12 cellular contexts compared by ENCODE assay signal in the genomic region with DNA sequence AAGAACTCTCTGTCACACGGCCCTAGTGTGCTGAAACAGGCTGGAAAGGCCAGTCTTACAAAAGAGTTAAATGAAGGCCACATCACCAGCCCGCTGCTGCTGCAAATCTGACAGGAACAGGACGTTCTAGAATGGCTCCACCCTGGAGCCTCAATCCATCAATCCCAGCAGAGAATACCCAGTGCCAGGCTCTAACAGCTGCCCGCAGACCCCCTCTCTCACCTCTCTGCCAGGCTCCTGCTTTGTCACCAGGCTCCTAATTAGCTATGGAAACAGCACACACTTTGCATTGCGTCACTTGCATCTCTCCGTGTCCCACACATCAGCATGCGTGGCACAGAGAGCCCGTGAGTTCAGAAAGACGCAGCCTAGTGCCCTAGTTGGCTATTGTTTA.
DNase-seq lines count a peak whose midpoint lies in the region; ATAC-seq lines count a peak whose summit lies in the region.
"Had no signal": no experiment of that assay in that cellular context is flagged by ENCODE, and none has a peak within 500 bp of the region (broad histone marks: within the 10 kb centered on the region; RNA-seq: fewer than 3 reads in every experiment).

No MANE protein-coding gene starts in this region.

- intact Hi-C loops in Right ventricle myocardium inferior (cut with DNase I) (loop anchor here (5.0 kb wide), 2 partner anchors 60 to 85 kb away; no protein-coding TSS in a partner anchor), cardiac septum (cut with DNase I) (no loop called here), right cardiac atrium (cut with DNase I) (no loop called here)

- peaks cover 19% of the 10 kb centered on the region for H3K4me1 ChIP-seq in right cardiac atrium (ENCODE audit: control insufficient read depth, insufficient read depth, low read length)
- H3K4me1 ChIP-seq: HAP-1 had no signal

- 42% methylated on average over 9 of the region's 9 CpGs for WGBS in right cardiac atrium

- ATAC-seq in Right ventricle myocardium inferior (peak; percentile 91), right cardiac atrium (peak; percentile 93), HG03045 (IDR thresholded peaks at IDR 0.05; ENCODE audit: unreplicated experiment) (no peak)
- ATAC-seq: Panc1 had no signal

- peak overlapping the region; percentile 61 for H3K27ac ChIP-seq in right cardiac atrium (ENCODE audit: low read length)

- H3K4me3 ChIP-seq in right cardiac atrium (ENCODE audit: low read length): no peak overlapping the region
- H3K4me3 ChIP-seq: HAP-1 had no signal

- H3K27me3 ChIP-seq in right cardiac atrium (ENCODE audit: control insufficient read depth, insufficient read depth): no peaks in the 10 kb centered on the region

- H3K9me3 ChIP-seq in right cardiac atrium (ENCODE audit: control insufficient read depth, low read length): no peaks in the 10 kb centered on the region
- H3K9me3 ChIP-seq: HAP-1 had no signal

- DNase-seq in Right ventricle myocardium inferior (ENCODE audit: missing footprints): peak; percentile 69
- DNase-seq in cardiac septum (ENCODE audit: low spot score): no peak
- peak in 2 of 3 donors; percentile 74 to 87 for DNase-seq in right cardiac atrium
- peak; percentile 56 for DNase-seq in pons (ENCODE audit: low spot score)
- no peak for DNase-seq in DMS114 treated with DMSO at 0.1 percent for 48 hours (lab: John Stamatoyannopoulos, UW; ENCODE audit: unreplicated experiment)
- DNase-seq in stimulated activated CD8-positive, alpha-beta memory T cell treated with anti-CD3 and anti-CD28 coated beads, Interleukin-4, amount 100 ng/mL, for 48 hours: no peak
- no peak for DNase-seq in T-helper 9 cell
- DNase-seq: foreskin melanocyte, KBM-7 had no signal

Comparison
In these comparisons a context has a peak if more than half of its experiments do, and no peak if none do; other contexts are left out.
1. DNase-seq: peak in Right ventricle myocardium inferior (single experiment), right cardiac atrium (2 of 3) and pons (single experiment); none in cardiac septum (single experiment), DMS114 treated with DMSO at 0.1 percent for 48 hours (single experiment), stimulated activated CD8-positive, alpha-beta memory T cell treated with anti-CD3 and anti-CD28 coated beads, Interleukin-4, amount 100 ng/mL, for 48 hours (single experiment) and T-helper 9 cell (single experiment).